7 cellular contexts compared by ENCODE assay signal in genomic region chrX:102338162-102338561, GRCh38.
"Had no signal": no experiment of that assay in that cellular context is flagged by ENCODE, and none has a peak within 500 bp of the region (broad histone marks: within the 10 kb centered on the region; RNA-seq: fewer than 3 reads in every experiment).

No MANE protein-coding gene starts in this region.

- DNase-seq: H9, HCEC 1CT, KBM-7 had no signal

- H2AFZ ChIP-seq: GM23338 had no signal

- H3K4me3 ChIP-seq: GM23338 had no signal

- ATAC-seq: GM23338 had no signal

- FAIRE-seq: H1, H54, HTR-8/SVneo had no signal

- H3K4me2 ChIP-seq: GM23338 had no signal
